In the genomic region with DNA sequence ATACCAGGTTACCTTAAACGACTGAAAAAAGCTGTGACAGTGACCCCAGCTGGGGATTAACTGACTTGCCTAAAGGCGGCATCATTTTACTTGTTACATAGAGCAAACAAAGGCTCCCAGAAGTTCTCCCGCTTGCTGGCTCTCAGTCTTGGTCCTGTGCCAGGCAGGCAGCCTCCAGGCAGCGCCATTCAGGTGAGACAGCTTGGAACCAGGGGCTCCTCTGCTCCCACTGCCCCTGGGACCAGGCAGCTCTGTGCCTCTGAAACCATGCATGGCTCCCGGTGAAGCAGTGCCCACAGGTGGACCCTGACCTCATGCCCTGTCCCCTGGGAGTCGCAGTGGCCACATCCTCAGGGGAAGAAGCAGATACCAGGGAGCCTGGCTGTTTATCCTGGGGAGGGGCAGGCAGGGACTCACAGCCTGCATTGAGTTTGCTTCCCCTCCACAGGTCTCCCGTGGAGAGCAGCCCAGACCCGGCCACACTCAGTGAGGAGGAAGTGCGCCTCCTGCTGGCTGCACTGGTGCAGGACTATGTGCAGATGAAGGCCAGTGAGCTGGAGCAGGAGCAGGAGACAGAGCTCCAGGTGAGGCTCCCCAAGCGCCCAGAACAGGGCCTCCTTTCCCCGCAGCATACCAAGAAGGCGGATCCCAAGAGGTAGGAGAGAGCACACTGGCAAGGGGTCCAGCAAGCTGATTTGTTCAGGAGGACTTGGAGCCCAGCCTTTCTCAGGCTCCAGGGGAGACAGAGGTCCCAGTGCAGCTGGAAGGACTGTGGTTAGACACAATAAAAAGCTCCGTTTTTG, we compare ENCODE assay signal across 8 cellular contexts. TPM values are rescaled to one million over a fixed set of nuclear protein-coding genes. Genes with fewer than 3 reads are reported as not detected.
DNase-seq lines count a peak whose midpoint lies in the region; ATAC-seq and TF ChIP-seq lines count a peak whose summit lies in the region.

No MANE protein-coding gene starts in this region.

- no peaks in the 10 kb centered on the region for H3K79me2 ChIP-seq in DND-41 (ENCODE audit: insufficient read depth, low read length)
- H3K79me2 ChIP-seq in Karpas-422 (ENCODE audit: low read length): no peaks in the 10 kb centered on the region

- DNase-seq in DND-41: peak; percentile 81
- peak; percentile 91 for DNase-seq in Karpas-422
- peak; percentile 84 to 91 for DNase-seq in SJCRH30
- DNase-seq in activated gamma-delta T cell treated with Interleukin-2 at 50 U/mL for 16 hours: peak; percentile 81
- DNase-seq in Right ventricle myocardium superior: peak; percentile 90
- no peak for DNase-seq in retinal pigment epithelial cell (ENCODE audit: low read depth)
- no peak for DNase-seq in GOT3 (lab: John Stamatoyannopoulos, UW)

- ATAC-seq in DND-41 (ENCODE audit: insufficient read depth, low read depth) (peak; percentile 96), GM21717 (IDR thresholded peaks at IDR 0.05; ENCODE audit: unreplicated experiment) (peak; percentile 61), Right ventricle myocardium superior (ENCODE audit: poor library complexity) (peak; percentile 80)

- peaks cover 15% of the 10 kb centered on the region for H3K4me1 ChIP-seq in DND-41 (ENCODE audit: insufficient read depth, low read length)
- peaks cover 31% of the 10 kb centered on the region for H3K4me1 ChIP-seq in Karpas-422 (ENCODE audit: low read length)
- H3K4me1 ChIP-seq in SJCRH30: no peaks in the 10 kb centered on the region

- H3K27ac ChIP-seq in DND-41 (ENCODE audit: low read length) (no peak overlapping the region), Karpas-422 (ENCODE audit: low read length) (no peak overlapping the region), SJCRH30 (no peak overlapping the region)

- peak overlapping the region; percentile 25; the same call in 1 of the 2 replicates for H3K4me2 ChIP-seq in DND-41 (ENCODE audit: insufficient read depth, low read length)
- H3K4me2 ChIP-seq in Karpas-422 (ENCODE audit: low read depth, low read length, poor library complexity, severe bottlenecking): peak overlapping the region; percentile 2

- H3K9ac ChIP-seq in DND-41 (ENCODE audit: low read depth, low read length) (no peak overlapping the region), Karpas-422 (ENCODE audit: low read length) (no peak overlapping the region)

- H3K9me3 ChIP-seq in DND-41 (ENCODE audit: insufficient read depth, low read length, severe bottlenecking): no peaks in the 10 kb centered on the region
- no peaks in the 10 kb centered on the region for H3K9me3 ChIP-seq in Karpas-422 (ENCODE audit: low read length)
- no peaks in the 10 kb centered on the region for H3K9me3 ChIP-seq in SJCRH30 (replicated peaks)

- intact Hi-C loops in Right ventricle myocardium superior (cut with DNase I): loop anchor here (10.0 kb wide), 2 partner anchors 167 to 373 kb away; a partner anchor contains a TSS

- H3K9me2 ChIP-seq in Karpas-422 (replicated peaks; ENCODE audit: insufficient read depth, low read length): no peaks in the 10 kb centered on the region

- H3K4me3 ChIP-seq in DND-41 (ENCODE audit: low read depth in 1 of 2, low read length in 2 of 2): no peak overlapping the region
- H3K4me3 ChIP-seq in Karpas-422 (ENCODE audit: low read length): no peak overlapping the region
- H3K4me3 ChIP-seq in SJCRH30: peak overlapping the region; percentile 20; the same call in 1 of the 2 replicates
- no peak overlapping the region for H3K4me3 ChIP-seq in retinal pigment epithelial cell (ENCODE audit: low read length)

- H4K20me1 ChIP-seq in DND-41 (ENCODE audit: insufficient read depth, low read length): no peaks in the 10 kb centered on the region
- no peaks in the 10 kb centered on the region for H4K20me1 ChIP-seq in Karpas-422 (ENCODE audit: insufficient read depth, low read depth, low read length)

- H2AFZ ChIP-seq in DND-41 (ENCODE audit: low read depth, low read length): no peak overlapping the region
- H2AFZ ChIP-seq in Karpas-422 (ENCODE audit: low read length): no peak overlapping the region

- H3K27me3 ChIP-seq in DND-41 (ENCODE audit: insufficient read depth, low read length, poor library complexity): no peaks in the 10 kb centered on the region
- H3K27me3 ChIP-seq in Karpas-422 (ENCODE audit: low read length): no peaks in the 10 kb centered on the region
- peaks cover 7% of the 10 kb centered on the region; the same call in 1 of the 2 replicates for H3K27me3 ChIP-seq in SJCRH30

- TF ChIP-seq CTCF in DND-41 (IDR thresholded peaks at IDR 0.05; ENCODE audit: borderline replicate concordance, extremely low read depth, low read length, poor library complexity, severe bottlenecking): peak; percentile 94
- peak; percentile 86 for TF ChIP-seq CTCF in retinal pigment epithelial cell (conservative IDR thresholded peaks at IDR 0.05; ENCODE audit: low read depth, low read length)

- no peaks in the 10 kb centered on the region for H3K36me3 ChIP-seq in DND-41 (ENCODE audit: insufficient read depth, low read length)
- no peaks in the 10 kb centered on the region for H3K36me3 ChIP-seq in Karpas-422 (ENCODE audit: insufficient read depth, low read length)
- H3K36me3 ChIP-seq in SJCRH30: no peaks in the 10 kb centered on the region

RNA-seq across cellular contexts. Expression of a gene that starts 15.6 kb away (rescaled TPM):
- total RNA-seq in Karpas-422 (2014; rRNA removed; shearing (Covaris generic); ENCODE audit: low replicate concordance): 19.6 and 36.9 TPM in 2 replicates
- total RNA-seq in SJCRH30 (2014; rRNA removed; shearing (Covaris generic)): 12.1 and 17.5 TPM in 2 replicates
- 5.0 TPM for total RNA-seq in Right ventricle myocardium superior

Comparison
In these comparisons a context has a peak if more than half of its experiments do, and no peak if none do; other contexts are left out.
1. DNase-seq: peak in DND-41 (single experiment), Karpas-422 (single experiment), SJCRH30 (2 of 2), activated gamma-delta T cell treated with Interleukin-2 at 50 U/mL for 16 hours (single experiment) and Right ventricle myocardium superior (single experiment); none in retinal pigment epithelial cell (single experiment) and GOT3 (single experiment).
2. Peak in every context shown above with its lines, with median percentiles within 50 percentile points of each other: ATAC-seq.